Comparison of ENCODE assay signal across 17 cellular contexts in genomic region chr15:91133511-91133910, GRCh38. TPM values are rescaled to one million over a fixed set of nuclear protein-coding genes. Genes with fewer than 3 reads are reported as not detected.
A peak's percentile ranks its signal among the peaks of the same experiment; 100 is the strongest.
DNase-seq lines count a peak whose midpoint lies in the region; ATAC-seq and TF ChIP-seq lines count a peak whose summit lies in the region.
"Had no signal": no experiment of that assay in that cellular context is flagged by ENCODE, and none has a peak within 500 bp of the region (broad histone marks: within the 10 kb centered on the region; RNA-seq: fewer than 3 reads in every experiment).

No MANE protein-coding gene starts in this region.

- H2BK15ac ChIP-seq in H9 (ENCODE audit: low read depth, low read length), result no peak overlapping the region

- no peak overlapping the region for H4K8ac ChIP-seq in H9 (replicated peaks; ENCODE audit: insufficient read length, low read depth, low read length)

- H2BK20ac ChIP-seq in H9 (ENCODE audit: low read depth, low read length, poor library complexity, severe bottlenecking), result no peak overlapping the region

- H3K4me1 ChIP-seq in H9 (ENCODE audit: insufficient read depth, low read length) (no peaks in the 10 kb centered on the region; the same call in 1 of the 2 replicates), right lobe of liver (no peaks in the 10 kb centered on the region)

- H3K4me2 ChIP-seq in H9 (ENCODE audit: insufficient read depth, insufficient read length, low read length), result no peak overlapping the region

- intact Hi-C loops in right lobe of liver (cut with DNase I), result no loop called here

- H3K79me2 ChIP-seq in H9 (ENCODE audit: insufficient read depth, low read length), result no peaks in the 10 kb centered on the region

- no peak overlapping the region for H3K4me3 ChIP-seq in right lobe of liver

- WGBS in H9 (ENCODE audit: extremely low coverage, insufficient read length, low lambda C conversion rate), result no CpG with 5 or more reads among the region's 8 CpGs
- WGBS in right lobe of liver (ENCODE audit: insufficient coverage, low coverage, low lambda C conversion rate, missing lambda C conversion rate), result 66% methylated on average over 8 of the region's 8 CpGs

- no peak overlapping the region for H3K27ac ChIP-seq in H9 (ENCODE audit: insufficient read length, low read depth, low read length)
- no peak overlapping the region for H3K27ac ChIP-seq in right lobe of liver

- H3K56ac ChIP-seq in H9 (ENCODE audit: insufficient read length, low read depth, low read length), result no peak overlapping the region

- H2AFZ ChIP-seq in H9 (ENCODE audit: low read length), result no peak overlapping the region

- H3K27me3 Mint-ChIP-seq in H9 (ENCODE audit: low read depth) (no peaks in the 10 kb centered on the region), WTC11 (ENCODE audit: low read depth) (no peaks in the 10 kb centered on the region)

- no peaks in the 10 kb centered on the region for H3K27me3 ChIP-seq in H9 (ENCODE audit: insufficient read depth, low read length)
- H3K27me3 ChIP-seq in right lobe of liver, result no peaks in the 10 kb centered on the region

- no peaks in the 10 kb centered on the region for H3K23me2 ChIP-seq in H9 (ENCODE audit: insufficient read length, low read depth, low read length, poor library complexity, severe bottlenecking)

- H2AK5ac ChIP-seq in H9 (ENCODE audit: insufficient read length, low read length), result no peak overlapping the region

- POLR2A ChIA-PET in WTC11 (lab: Charles Lee), result interaction anchor here (0.7 kb wide), 1 partner anchor 631 kb away, joined by 3 read pairs; no protein-coding TSS in a partner anchor

- DNase-seq in COR-L47 (lab: John Stamatoyannopoulos, UW) (peak; percentile 22), H9 (peak; percentile 35), WTC11 (ENCODE audit: low spot score) (peak; percentile 34), left kidney (ENCODE audit: low read depth, low spot score) (peak; percentile 56), right lobe of liver (no peak)
- no peak for DNase-seq in activated naive CD4-positive, alpha-beta T cell (lab: John Stamatoyannopoulos, UW)
- DNase-seq: CD4-positive, CD25-positive, alpha-beta regulatory T cell; MV-4-11; NCI-H1105 treated with DMSO at 0.1 percent for 48 hours; NCI-H187 treated with DMSO at 0.1 percent for 48 hours; NCI-H2107; NCI-H446 treated with DMSO at 0.1 percent for 48 hours; NCI-H526 treated with DMSO at 0.1 percent for 48 hours; OCI-M1 had no signal

- H3K9me3 ChIP-seq in H9 (ENCODE audit: control insufficient read depth, low read depth, low read length), result no peaks in the 10 kb centered on the region
- no peaks in the 10 kb centered on the region for H3K9me3 ChIP-seq in right lobe of liver

- H3K18ac ChIP-seq in H9 (ENCODE audit: insufficient read length, low read depth, low read length), result no peak overlapping the region

- H3K4me1 Mint-ChIP-seq in H9, result peaks cover 3 to 7% of the 10 kb centered on the region in 2 experiments; a peak in 2 of 4 replicates
- H3K4me1 Mint-ChIP-seq in WTC11, result peaks cover 8% of the 10 kb centered on the region
- H3K4me1 Mint-ChIP-seq: CD4-positive, CD25-positive, alpha-beta regulatory T cell had no signal

- TF ChIP-seq POLR2A in right lobe of liver (IDR thresholded peaks at IDR 0.05), result no peak

- H4K91ac ChIP-seq in H9 (ENCODE audit: insufficient read length, low read depth, low read length), result no peak overlapping the region

- H3K27ac Mint-ChIP-seq in H9 (0 out of 7 replicates have a peak overlapping the region, but pooled peaks of 1 of the 3 experiments have one; percentile 15), WTC11 (no peak overlapping the region; the same call in 1 of the 2 replicates)
- H3K27ac Mint-ChIP-seq: CD4-positive, CD25-positive, alpha-beta regulatory T cell; IgD-negative memory B cell had no signal

- CTCF ChIA-PET in WTC11 (lab: Charles Lee), result interaction anchor here (1.6 kb wide), 1 partner anchor 114 kb away, joined by 8 read pairs; no protein-coding TSS in a partner anchor

- H4K5ac ChIP-seq in H9 (ENCODE audit: insufficient read length, low read depth, low read length), result no peak overlapping the region

- no peak overlapping the region for H3K4ac ChIP-seq in H9 (ENCODE audit: low read depth, low read length)

- H3K14ac ChIP-seq in H9 (ENCODE audit: insufficient read depth, low read length), result no peak overlapping the region

- no peak overlapping the region for H3T11ph ChIP-seq in H9 (ENCODE audit: low read length)

- H3K36me3 Mint-ChIP-seq in H9 (ENCODE audit: insufficient read depth in 1 of 3, low read depth in 3 of 3), result no peaks in the 10 kb centered on the region
- H3K36me3 Mint-ChIP-seq in WTC11, result no peaks in the 10 kb centered on the region
- H3K36me3 Mint-ChIP-seq: CD4-positive, CD25-positive, alpha-beta regulatory T cell; IgD-negative memory B cell had no signal

- H3K36me3 ChIP-seq in right lobe of liver, result no peaks in the 10 kb centered on the region

- no peak overlapping the region for H3K9ac ChIP-seq in H9 (ENCODE audit: extremely low read depth, insufficient read length, low read length)

- no peak overlapping the region for H3K23ac ChIP-seq in H9 (ENCODE audit: insufficient read length, low read depth, low read length)

- H3K4me3 Mint-ChIP-seq in H9, result no peak overlapping the region
- no peak overlapping the region for H3K4me3 Mint-ChIP-seq in WTC11
- H3K4me3 Mint-ChIP-seq: CD4-positive, CD25-positive, alpha-beta regulatory T cell; IgD-negative memory B cell had no signal

- no peaks in the 10 kb centered on the region for H4K20me1 ChIP-seq in H9 (ENCODE audit: control insufficient read depth, insufficient read depth, insufficient read length)

- no peaks in the 10 kb centered on the region for H3K79me1 ChIP-seq in H9 (ENCODE audit: insufficient read depth, low read depth, low read length, poor library complexity, severe bottlenecking)

- H2BK120ac ChIP-seq in H9 (ENCODE audit: low read depth, low read length, poor library complexity, severe bottlenecking), result no peak overlapping the region

- H3K9me3 Mint-ChIP-seq in H9 (no peaks in the 10 kb centered on the region), WTC11 (peaks cover 6% of the 10 kb centered on the region; the same call in 1 of the 2 replicates)

- ATAC-seq in WTC11 (peak; percentile 64), right lobe of liver (no peak), GM21717 (IDR thresholded peaks at IDR 0.05; ENCODE audit: unreplicated experiment) (no peak), HG03175 (IDR thresholded peaks at IDR 0.05; ENCODE audit: unreplicated experiment) (no peak)

- no peak overlapping the region for H2BK5ac ChIP-seq in H9 (ENCODE audit: insufficient read length, low read length)

- no peak overlapping the region for H2BK12ac ChIP-seq in H9 (ENCODE audit: insufficient read length, low read depth, low read length)

- TF ChIP-seq CTCF in H9 (conservative IDR thresholded peaks at IDR 0.05) (no peak), WTC11 (IDR thresholded peaks at IDR 0.05) (no peak), right lobe of liver (IDR thresholded peaks at IDR 0.05) (no peak)

TF ChIP-seq in WTC11, 78 proteins besides CTCF, POLR2A, EP300 and RAD21:
- TF ChIP-seq ZNF281 (CRISPR knock-in tag; IDR thresholded peaks at IDR 0.05) (no peak), MAX (CRISPR knock-in tag; IDR thresholded peaks at IDR 0.05) (no peak), EMX1 (CRISPR knock-in tag; IDR thresholded peaks at IDR 0.05) (no peak), JAZF1 (CRISPR knock-in tag; IDR thresholded peaks at IDR 0.05) (no peak), ZNF317 (CRISPR knock-in tag; IDR thresholded peaks at IDR 0.05; ENCODE audit: borderline replicate concordance, low read depth) (peak; percentile 74; the same call in 1 of the 2 replicates)

RNA-seq across cellular contexts. Expression of gene SV2B, which starts 33.5 kb away (rescaled TPM):
- total RNA-seq in H9 (2021) (0.07 TPM in 1 of 2 replicates, not detected in the other), WTC11 (2021) (0.64 to 1.4 TPM (median 0.82 TPM) in 3 replicates), right lobe of liver (under 1 TPM in 5 of 6 experiments, not detected in 1; 0.06 to 0.81 (median 0.18) TPM)
- total RNA-seq: CD4-positive, CD25-positive, alpha-beta regulatory T cell had no signal

Comparison
In these comparisons a context has a peak if more than half of its experiments do, and no peak if none do; other contexts are left out.
1. DNase-seq: peak in COR-L47 (single experiment), H9 (single experiment), WTC11 (single experiment) and left kidney (single experiment); none in activated naive CD4-positive, alpha-beta T cell (0 of 4) and right lobe of liver (0 of 3).